9 cellular contexts compared by ENCODE assay signal in genomic region chr17:17841620-17842025, GRCh38. TPM values are rescaled to one million over a fixed set of nuclear protein-coding genes. Genes with fewer than 3 reads are reported as not detected.
DNase-seq lines count a peak whose midpoint lies in the region; ATAC-seq and TF ChIP-seq lines count a peak whose summit lies in the region.
"Had no signal": no experiment of that assay in that cellular context is flagged by ENCODE, and none has a peak within 500 bp of the region (broad histone marks: within the 10 kb centered on the region; RNA-seq: fewer than 3 reads in every experiment).

No MANE protein-coding gene starts in this region.

- CTCF ChIA-PET in A673 (lab: Charles Lee): interaction anchor here (1.0 kb wide), 1 partner anchor 18 kb away, joined by 3 read pairs; no protein-coding TSS in a partner anchor

- H3K27me3 ChIP-seq in A673 (replicated peaks; ENCODE audit: insufficient read depth, low read depth, low read length, poor library complexity): no peaks in the 10 kb centered on the region
- no peaks in the 10 kb centered on the region for H3K27me3 ChIP-seq in mucosa of rectum (ENCODE audit: control insufficient read depth in 2 of 2, insufficient read depth in 2 of 2, low read length in 2 of 2)

- TF ChIP-seq CTCF in A673 (conservative IDR thresholded peaks at IDR 0.05; ENCODE audit: low read depth, low read length) (no peak), chondrocyte (IDR thresholded peaks at IDR 0.05) (no peak), GM13976 (IDR thresholded peaks at IDR 0.05; ENCODE audit: borderline replicate concordance, control extremely low read depth, extremely low read depth, insufficient read depth, missing control alignments) (no peak)

- intact Hi-C loops in A673 (cut with micrococcal nuclease; ENCODE audit: unreplicated experiment): no loop called here

- DNase-seq in A673 (ENCODE audit: low spot score) (no peak), NCI-H1092 (lab: John Stamatoyannopoulos, UW) (peak; percentile 28), chondrocyte (ENCODE audit: low spot score) (no peak), GM13976 (ENCODE audit: low spot score) (no peak)
- no peak for DNase-seq in stimulated activated CD4-positive, alpha-beta T cell treated with anti-CD3 and anti-CD28 coated beads, Interleukin-12 subunit alpha, Interleukin-12 subunit beta, amount 100 ng/mL, for 4 hours
- DNase-seq: DND-41 had no signal

- ATAC-seq in GM21825 (IDR thresholded peaks at IDR 0.05; ENCODE audit: unreplicated experiment) (no peak), HG03442 (IDR thresholded peaks at IDR 0.05; ENCODE audit: unreplicated experiment) (no peak)

- H3K27me3 Mint-ChIP-seq in chondrocyte (ENCODE audit: low read depth): no peaks in the 10 kb centered on the region

- H3K9me3 Mint-ChIP-seq in chondrocyte (ENCODE audit: low read depth): no peaks in the 10 kb centered on the region

- peaks cover 41% of the 10 kb centered on the region for H3K4me1 Mint-ChIP-seq in chondrocyte (ENCODE audit: low read depth)

- H3K36me3 Mint-ChIP-seq in chondrocyte (ENCODE audit: low read depth): no peaks in the 10 kb centered on the region

- no peaks in the 10 kb centered on the region for H3K36me3 ChIP-seq in A673 (ENCODE audit: insufficient read depth, low read length, poor library complexity, severe bottlenecking)
- H3K36me3 ChIP-seq in mucosa of rectum (ENCODE audit: control insufficient read depth in 2 of 2, insufficient read depth in 2 of 2, low read length in 2 of 2): peaks cover 0 to 2% of the 10 kb centered on the region in 2 donors

- in situ Hi-C loops in GM13976 (cut with MboI; ENCODE audit: low sequenced_read_pairs, unreplicated experiment): no loop called here

- H3K4me1 ChIP-seq in A673 (ENCODE audit: insufficient read depth, low read length, poor library complexity, severe bottlenecking) (peaks cover 48% of the 10 kb centered on the region), mucosa of rectum (ENCODE audit: control insufficient read depth in 2 of 2, insufficient read depth in 2 of 2, low read length in 2 of 2) (peaks cover 34 to 39% of the 10 kb centered on the region in 2 donors)

- no peak overlapping the region for H3K4me3 Mint-ChIP-seq in chondrocyte (ENCODE audit: unreplicated experiment)

- H3K27ac ChIP-seq in A673 (ENCODE audit: low read depth, low read length, poor library complexity, severe bottlenecking) (peak overlapping the region; percentile 86), mucosa of rectum (ENCODE audit: low read depth in 2 of 2, low read length in 2 of 2) (peak overlapping the region; percentile 20 to 100)

- peak overlapping the region; percentile 87 for H3K27ac Mint-ChIP-seq in chondrocyte (ENCODE audit: unreplicated experiment)

- POLR2A ChIA-PET in A673 (lab: Charles Lee; ENCODE audit: low non-redundant PET): interaction anchor here (0.6 kb wide), 1 partner anchor 237 kb away, joined by 3 read pairs; no protein-coding TSS in a partner anchor

- H3K4me3 ChIP-seq in A673 (ENCODE audit: low read depth, low read length, poor library complexity, severe bottlenecking) (no peak overlapping the region), mucosa of rectum (ENCODE audit: low read length in 2 of 2) (no peak overlapping the region)

- no peaks in the 10 kb centered on the region for H3K9me3 ChIP-seq in A673 (ENCODE audit: low read depth, low read length, poor library complexity, severe bottlenecking)
- no peaks in the 10 kb centered on the region for H3K9me3 ChIP-seq in mucosa of rectum (ENCODE audit: control insufficient read depth in 2 of 2, low read length in 2 of 2)

- no TSS peak for BruUV-seq in A673 (replicated peaks; lab: Mats Ljungman, UMichigan)

- H3K9ac ChIP-seq in mucosa of rectum (ENCODE audit: low read depth in 1 of 2, low read length in 2 of 2): no peak overlapping the region

RNA-seq across cellular contexts. Expression of gene SREBF1, which starts 4.8 kb away (rescaled TPM):
- total RNA-seq in A673 (2021): 240 and 328 TPM in 2 replicates
- total RNA-seq in chondrocyte: 22.8 to 26.7 TPM (median 23.4 TPM) in 3 replicates
